Comparison of ENCODE assay signal across 14 cellular contexts in genomic region chr13:50513528-50513863, GRCh38.
DNase-seq lines count a peak whose midpoint lies in the region; ATAC-seq and TF ChIP-seq lines count a peak whose summit lies in the region.
"Had no signal": no experiment of that assay in that cellular context is flagged by ENCODE, and none has a peak within 500 bp of the region (broad histone marks: within the 10 kb centered on the region; RNA-seq: fewer than 3 reads in every experiment).

No MANE protein-coding gene starts in this region.

- H3K4me1 Mint-ChIP-seq in activated CD8-positive, alpha-beta T cell treated with anti-CD3 and anti-CD28 coated beads for 36 hours (ENCODE audit: low read depth), result no peaks in the 10 kb centered on the region

- no peaks in the 10 kb centered on the region for H3K9me3 Mint-ChIP-seq in activated CD8-positive, alpha-beta T cell treated with anti-CD3 and anti-CD28 coated beads for 36 hours
- H3K9me3 Mint-ChIP-seq: activated naive CD4-positive, alpha-beta T cell treated with anti-CD3 and anti-CD28 coated beads, Interleukin-2, amount 50 U/mL, for 72 hours had no signal

- H2AFZ ChIP-seq in OCI-LY3 (ENCODE audit: low read depth, low read length), result peak overlapping the region; percentile 67
- H2AFZ ChIP-seq in smooth muscle cell (ENCODE audit: low read depth), result no peak overlapping the region

- POLR2A ChIA-PET in activated CD8-positive, alpha-beta T cell treated with anti-CD3 and anti-CD28 coated beads for 36 hours (lab: Charles Lee), result interaction anchor here (0.6 to 0.8 kb wide), 2 partner anchors 81 to 431 kb away, joined by 3 to 4 read pairs; no protein-coding TSS in a partner anchor

- H3K4me1 ChIP-seq in OCI-LY3 (ENCODE audit: low read length), result peaks cover 24% of the 10 kb centered on the region
- H3K4me1 ChIP-seq in left lung, result peaks cover 27 to 31% of the 10 kb centered on the region in 2 donors
- H3K4me1 ChIP-seq in smooth muscle cell (ENCODE audit: low read depth), result peaks cover 24% of the 10 kb centered on the region

- CTCF ChIA-PET in activated CD8-positive, alpha-beta T cell treated with anti-CD3 and anti-CD28 coated beads for 36 hours (lab: Charles Lee), result interaction anchor here (0.8 to 1.4 kb wide), 2 partner anchors 515 to 537 kb away, joined by 3 read pairs; no protein-coding TSS in a partner anchor

- H3K36me3 ChIP-seq in OCI-LY3 (replicated peaks; ENCODE audit: low read depth, low read length), result no peaks in the 10 kb centered on the region
- H3K36me3 ChIP-seq in left lung, result no peaks in the 10 kb centered on the region
- H3K36me3 ChIP-seq in smooth muscle cell (ENCODE audit: low read depth), result no peaks in the 10 kb centered on the region

- no peaks in the 10 kb centered on the region for H4K20me1 ChIP-seq in OCI-LY3 (ENCODE audit: insufficient read depth, low read length)
- no peaks in the 10 kb centered on the region for H4K20me1 ChIP-seq in smooth muscle cell (ENCODE audit: low read depth)

- no peaks in the 10 kb centered on the region for H3K27me3 ChIP-seq in HL-60 (ENCODE audit: insufficient read depth, poor library complexity, severe bottlenecking)
- no peaks in the 10 kb centered on the region for H3K27me3 ChIP-seq in OCI-LY3 (ENCODE audit: low read depth, low read length)
- no peaks in the 10 kb centered on the region for H3K27me3 ChIP-seq in left lung
- H3K27me3 ChIP-seq in smooth muscle cell (ENCODE audit: low read depth), result no peaks in the 10 kb centered on the region

- DNase-seq in HL-60 (ENCODE audit: low read depth in 1 of 2, low spot score in 1 of 2), result no peak
- no peak for DNase-seq in left lung
- no peak for DNase-seq in smooth muscle cell (lab: John Stamatoyannopoulos, UW; ENCODE audit: unreplicated experiment)
- DNase-seq in DMS153 (lab: John Stamatoyannopoulos, UW), result no peak
- DNase-seq in activated CD8-positive, alpha-beta T cell treated with anti-CD3 and anti-CD28 coated beads for 36 hours, result no peak
- no peak for DNase-seq in KBM-7
- no peak for DNase-seq in activated naive CD4-positive, alpha-beta T cell treated with Interleukin-2 at 50 U/mL for 16 hours
- DNase-seq: activated CD4-positive, alpha-beta T cell treated with anti-CD3 and anti-CD28 coated beads for 4 hours; Calu3; HCEC 1CT; NCI-H510A treated with DMSO at 0.1 percent for 48 hours; SK-N-SH had no signal

- H3K9me3 ChIP-seq in OCI-LY3 (ENCODE audit: insufficient read depth, low read length) (no peaks in the 10 kb centered on the region), left lung (no peaks in the 10 kb centered on the region), smooth muscle cell (replicated peaks; ENCODE audit: low read depth) (no peaks in the 10 kb centered on the region)
- H3K9me3 ChIP-seq: SK-N-SH had no signal

- H3K9ac ChIP-seq in OCI-LY3 (ENCODE audit: low read length), result peak overlapping the region; percentile 54
- H3K9ac ChIP-seq in smooth muscle cell (ENCODE audit: low read depth), result no peak overlapping the region
- H3K9ac ChIP-seq: SK-N-SH had no signal

- peak overlapping the region; percentile 95 for H3K4me2 ChIP-seq in OCI-LY3 (ENCODE audit: low read length)
- peak overlapping the region; percentile 83 for H3K4me2 ChIP-seq in smooth muscle cell
- H3K4me2 ChIP-seq: SK-N-SH had no signal

- H3K27ac ChIP-seq in HL-60 (replicated peaks) (peak overlapping the region; percentile 77), OCI-LY3 (ENCODE audit: low read length) (peak overlapping the region; percentile 63; the same call in 1 of the 2 replicates), left lung (peak overlapping the region; percentile 83 to 84), smooth muscle cell (ENCODE audit: low read depth) (peak overlapping the region; percentile 39)

- H3K4me3 Mint-ChIP-seq in activated CD8-positive, alpha-beta T cell treated with anti-CD3 and anti-CD28 coated beads for 36 hours, result no peak overlapping the region

- peaks cover 4% of the 10 kb centered on the region for H3F3A ChIP-seq in smooth muscle cell (ENCODE audit: low read depth)

- no peaks in the 10 kb centered on the region for H3K27me3 Mint-ChIP-seq in activated CD8-positive, alpha-beta T cell treated with anti-CD3 and anti-CD28 coated beads for 36 hours

- no peak overlapping the region for H3K27ac Mint-ChIP-seq in activated CD8-positive, alpha-beta T cell treated with anti-CD3 and anti-CD28 coated beads for 36 hours
- H3K27ac Mint-ChIP-seq: activated naive CD4-positive, alpha-beta T cell treated with anti-CD3 and anti-CD28 coated beads, Interleukin-2, amount 50 U/mL, for 72 hours had no signal

- TF ChIP-seq CTCF in HL-60 (IDR thresholded peaks at IDR 0.05; ENCODE audit: insufficient read depth, low read length), result no peak
- TF ChIP-seq CTCF in OCI-LY3 (IDR thresholded peaks at IDR 0.05; ENCODE audit: low read depth, low read length), result no peak
- TF ChIP-seq CTCF in left lung (IDR thresholded peaks at IDR 0.05), result no peak
- TF ChIP-seq CTCF in smooth muscle cell (IDR thresholded peaks at IDR 0.05; ENCODE audit: borderline replicate concordance, insufficient read depth, poor library complexity, severe bottlenecking), result no peak
- no peak for TF ChIP-seq CTCF in activated CD8-positive, alpha-beta T cell treated with anti-CD3 and anti-CD28 coated beads for 36 hours (IDR thresholded peaks at IDR 0.05)

- H3K4me3 ChIP-seq in HL-60 (replicated peaks; ENCODE audit: insufficient read depth, low read length) (no peak overlapping the region), OCI-LY3 (ENCODE audit: low read length) (peak overlapping the region; percentile 74), left lung (no peak overlapping the region), smooth muscle cell (no peak overlapping the region)

- no peaks in the 10 kb centered on the region for H3K36me3 Mint-ChIP-seq in activated CD8-positive, alpha-beta T cell treated with anti-CD3 and anti-CD28 coated beads for 36 hours (ENCODE audit: low read depth)
- H3K36me3 Mint-ChIP-seq: activated naive CD4-positive, alpha-beta T cell treated with anti-CD3 and anti-CD28 coated beads, Interleukin-2, amount 50 U/mL, for 72 hours had no signal

- in situ Hi-C loops in KBM-7 (cut with MboI; ENCODE audit: low pct_unique_long_range_greater_than_20kb, low sequenced_read_pairs), result no loop called here

- ATAC-seq in left lung, result no peak
- ATAC-seq in activated CD8-positive, alpha-beta T cell treated with anti-CD3 and anti-CD28 coated beads for 36 hours, result no peak

- intact Hi-C loops in left lung (cut with DNase I), result no loop called here
- intact Hi-C loops in activated CD8-positive, alpha-beta T cell treated with anti-CD3 and anti-CD28 coated beads for 36 hours (cut with micrococcal nuclease), result no loop called here

- H3K79me2 ChIP-seq in OCI-LY3 (ENCODE audit: low read length) (no peaks in the 10 kb centered on the region), smooth muscle cell (ENCODE audit: low read depth) (no peaks in the 10 kb centered on the region)
